In the genomic region with DNA sequence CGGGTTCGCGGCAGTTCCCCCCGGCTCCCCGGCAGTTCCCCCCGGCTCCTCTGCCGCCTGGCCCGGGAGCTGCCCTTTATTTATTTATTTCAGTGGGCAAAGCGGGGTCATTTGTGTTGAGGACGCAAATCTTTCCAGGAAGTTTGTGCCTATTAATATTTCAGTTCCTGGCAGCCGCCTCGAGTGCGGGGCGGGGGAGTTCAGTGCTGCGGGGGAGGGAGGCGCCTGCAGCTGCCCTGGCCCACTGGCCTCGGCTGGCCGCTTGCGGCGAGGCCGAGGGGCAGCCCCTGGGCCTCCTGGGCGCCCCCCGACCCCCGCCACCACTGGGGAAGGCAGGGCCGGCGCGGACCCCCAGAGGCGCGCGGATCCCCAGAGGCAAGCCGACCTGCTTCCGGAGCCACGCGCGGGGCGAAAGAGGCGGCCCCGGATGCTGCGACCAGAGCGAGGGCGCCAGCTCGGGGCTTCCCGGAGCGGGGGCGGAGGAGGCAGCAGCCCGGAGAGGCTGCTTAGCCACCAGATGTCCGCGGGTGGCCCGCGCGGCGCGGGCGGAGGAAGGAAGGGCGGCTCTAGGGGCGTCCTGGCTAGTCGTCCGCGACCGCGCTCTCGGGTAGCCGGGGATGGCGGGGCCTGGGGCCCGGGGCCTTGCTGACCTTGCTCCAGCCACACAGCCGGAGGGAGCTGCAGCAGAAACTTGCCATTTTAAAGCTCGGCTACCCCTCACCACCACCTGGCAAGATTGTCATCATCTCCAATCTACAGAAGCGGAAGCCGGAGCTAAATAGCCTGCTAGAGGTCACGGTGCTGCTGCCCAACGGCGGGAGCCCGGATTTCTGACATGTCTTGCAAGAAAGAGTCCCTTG, we compare ENCODE assay signal across 1 cellular context.
A peak's percentile ranks its signal among the peaks of the same experiment; 100 is the strongest.
TF ChIP-seq lines count a peak whose summit lies in the region.

No MANE protein-coding gene starts in this region.

TF ChIP-seq in K562, 482 proteins besides CTCF, POLR2A, EP300 and RAD21 (continued from another document and continues in another):
- TF ChIP-seq, protein P1, sequence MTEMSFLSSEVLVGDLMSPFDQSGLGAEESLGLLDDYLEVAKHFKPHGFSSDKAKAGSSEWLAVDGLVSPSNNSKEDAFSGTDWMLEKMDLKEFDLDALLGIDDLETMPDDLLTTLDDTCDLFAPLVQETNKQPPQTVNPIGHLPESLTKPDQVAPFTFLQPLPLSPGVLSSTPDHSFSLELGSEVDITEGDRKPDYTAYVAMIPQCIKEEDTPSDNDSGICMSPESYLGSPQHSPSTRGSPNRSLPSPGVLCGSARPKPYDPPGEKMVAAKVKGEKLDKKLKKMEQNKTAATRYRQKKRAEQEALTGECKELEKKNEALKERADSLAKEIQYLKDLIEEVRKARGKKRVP (CRISPR knock-in tag; IDR thresholded peaks at IDR 0.05), result no peak
- TF ChIP-seq SRSF9 (IDR thresholded peaks at IDR 0.05; ENCODE audit: borderline replicate concordance, low read depth, low read length) (no peak), EGR1 (conservative IDR thresholded peaks at IDR 0.05) (peak; percentile 96), CHD1 (IDR thresholded peaks at IDR 0.05; ENCODE audit: low read length) (no peak), CHD2 (IDR thresholded peaks at IDR 0.05; ENCODE audit: low read depth, low read length) (no peak), KLF16 (IDR thresholded peaks at IDR 0.05) (peak; percentile 60; the same call in 1 of the 2 replicates), SAP30 (IDR thresholded peaks at IDR 0.05; ENCODE audit: borderline replicate concordance, insufficient read depth, low read depth, low read length, poor library complexity, severe bottlenecking) (peak; percentile 48), ZKSCAN1 (IDR thresholded peaks at IDR 0.05; ENCODE audit: low read depth, low read length) (no peak), FOXP1 (CRISPR knock-in tag; IDR thresholded peaks at IDR 0.05) (no peak; the same call in 1 of the 2 replicates), THRAP3 (IDR thresholded peaks at IDR 0.05; ENCODE audit: borderline replicate concordance) (no peak), RUNX1 (IDR thresholded peaks at IDR 0.05; ENCODE audit: low read depth) (no peak), PTTG1 (tag; IDR thresholded peaks at IDR 0.05; ENCODE audit: low read depth) (no peak), CREBBP (IDR thresholded peaks at IDR 0.05; ENCODE audit: low read depth, low read length) (no peak), HDGF (IDR thresholded peaks at IDR 0.05) (no peak), ZNF583 (CRISPR knock-in tag; IDR thresholded peaks at IDR 0.05) (no peak), SMAD4 (CRISPR knock-in tag; conservative IDR thresholded peaks at IDR 0.05) (peak; percentile 54; the same call in 1 of the 2 replicates), SMAD2 (IDR thresholded peaks at IDR 0.05; ENCODE audit: low read depth, low read length) (no peak), GTF2E2 (tag; IDR thresholded peaks at IDR 0.05) (peak; percentile 81; the same call in 1 of the 2 replicates), NFIX (CRISPR knock-in tag; IDR thresholded peaks at IDR 0.05; ENCODE audit: low read depth) (no peak), MAFG (tag; conservative IDR thresholded peaks at IDR 0.05) (no peak), MAZ (CRISPR knock-in tag; conservative IDR thresholded peaks at IDR 0.05 in 1 of 2, IDR thresholded peaks at IDR 0.05 in 1 of 2) (peak; percentile 66 to 92; a peak in 3 of 4 replicates), ZNF347 (CRISPR knock-in tag; IDR thresholded peaks at IDR 0.05; ENCODE audit: low read depth) (no peak), NRF1 (conservative IDR thresholded peaks at IDR 0.05 in 1 of 2, IDR thresholded peaks at IDR 0.05 in 1 of 2) (no peak), XRCC4 (IDR thresholded peaks at IDR 0.05; ENCODE audit: extremely low read depth, insufficient read depth, insufficient read length) (no peak), CC2D1A (IDR thresholded peaks at IDR 0.05) (no peak), ELF2 (CRISPR knock-in tag; IDR thresholded peaks at IDR 0.05) (peak; percentile 36; the same call in 1 of the 2 replicates), SREBF2 (CRISPR knock-in tag; IDR thresholded peaks at IDR 0.05) (no peak), LEF1 (IDR thresholded peaks at IDR 0.05) (no peak), HOXB6 (CRISPR knock-in tag; IDR thresholded peaks at IDR 0.05; ENCODE audit: borderline replicate concordance) (no peak), CBFB (CRISPR knock-in tag; IDR thresholded peaks at IDR 0.05) (no peak), TBL1XR1 (IDR thresholded peaks at IDR 0.05; ENCODE audit: low read length in 2 of 2) (no peak), BMI1 (IDR thresholded peaks at IDR 0.05; ENCODE audit: low read length) (no peak)
- TF ChIP-seq, protein P2, sequence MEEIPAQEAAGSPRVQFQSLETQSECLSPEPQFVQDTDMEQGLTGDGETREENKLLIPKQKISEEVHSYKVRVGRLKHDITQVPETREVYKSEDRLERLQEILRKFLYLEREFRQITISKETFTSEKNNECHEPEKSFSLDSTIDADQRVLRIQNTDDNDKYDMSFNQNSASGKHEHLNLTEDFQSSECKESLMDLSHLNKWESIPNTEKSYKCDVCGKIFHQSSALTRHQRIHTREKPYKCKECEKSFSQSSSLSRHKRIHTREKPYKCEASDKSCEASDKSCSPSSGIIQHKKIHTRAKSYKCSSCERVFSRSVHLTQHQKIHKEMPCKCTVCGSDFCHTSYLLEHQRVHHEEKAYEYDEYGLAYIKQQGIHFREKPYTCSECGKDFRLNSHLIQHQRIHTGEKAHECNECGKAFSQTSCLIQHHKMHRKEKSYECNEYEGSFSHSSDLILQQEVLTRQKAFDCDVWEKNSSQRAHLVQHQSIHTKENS (CRISPR knock-in tag; IDR thresholded peaks at IDR 0.05), result no peak
- TF ChIP-seq, protein P3, sequence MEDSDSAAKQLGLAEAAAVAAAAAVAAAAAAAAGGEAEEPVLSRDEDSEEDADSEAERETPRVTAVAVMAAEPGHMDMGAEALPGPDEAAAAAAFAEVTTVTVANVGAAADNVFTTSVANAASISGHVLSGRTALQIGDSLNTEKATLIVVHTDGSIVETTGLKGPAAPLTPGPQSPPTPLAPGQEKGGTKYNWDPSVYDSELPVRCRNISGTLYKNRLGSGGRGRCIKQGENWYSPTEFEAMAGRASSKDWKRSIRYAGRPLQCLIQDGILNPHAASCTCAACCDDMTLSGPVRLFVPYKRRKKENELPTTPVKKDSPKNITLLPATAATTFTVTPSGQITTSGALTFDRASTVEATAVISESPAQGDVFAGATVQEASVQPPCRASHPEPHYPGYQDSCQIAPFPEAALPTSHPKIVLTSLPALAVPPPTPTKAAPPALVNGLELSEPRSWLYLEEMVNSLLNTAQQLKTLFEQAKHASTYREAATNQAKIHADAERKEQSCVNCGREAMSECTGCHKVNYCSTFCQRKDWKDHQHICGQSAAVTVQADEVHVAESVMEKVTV (CRISPR knock-in tag; IDR thresholded peaks at IDR 0.05), result no peak
- TF ChIP-seq, protein P4, sequence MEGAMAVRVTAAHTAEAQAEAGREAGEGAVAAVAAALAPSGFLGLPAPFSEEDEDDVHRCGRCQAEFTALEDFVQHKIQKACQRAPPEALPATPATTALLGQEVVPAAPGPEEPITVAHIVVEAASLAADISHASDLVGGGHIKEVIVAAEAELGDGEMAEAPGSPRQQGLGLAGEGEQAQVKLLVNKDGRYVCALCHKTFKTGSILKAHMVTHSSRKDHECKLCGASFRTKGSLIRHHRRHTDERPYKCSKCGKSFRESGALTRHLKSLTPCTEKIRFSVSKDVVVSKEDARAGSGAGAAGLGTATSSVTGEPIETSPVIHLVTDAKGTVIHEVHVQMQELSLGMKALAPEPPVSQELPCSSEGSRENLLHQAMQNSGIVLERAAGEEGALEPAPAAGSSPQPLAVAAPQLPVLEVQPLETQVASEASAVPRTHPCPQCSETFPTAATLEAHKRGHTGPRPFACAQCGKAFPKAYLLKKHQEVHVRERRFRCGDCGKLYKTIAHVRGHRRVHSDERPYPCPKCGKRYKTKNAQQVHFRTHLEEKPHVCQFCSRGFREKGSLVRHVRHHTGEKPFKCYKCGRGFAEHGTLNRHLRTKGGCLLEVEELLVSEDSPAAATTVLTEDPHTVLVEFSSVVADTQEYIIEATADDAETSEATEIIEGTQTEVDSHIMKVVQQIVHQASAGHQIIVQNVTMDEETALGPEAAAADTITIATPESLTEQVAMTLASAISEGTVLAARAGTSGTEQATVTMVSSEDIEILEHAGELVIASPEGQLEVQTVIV (CRISPR knock-in tag; IDR thresholded peaks at IDR 0.05; ENCODE audit: borderline replicate concordance), result no peak
- TF ChIP-seq, protein P5, sequence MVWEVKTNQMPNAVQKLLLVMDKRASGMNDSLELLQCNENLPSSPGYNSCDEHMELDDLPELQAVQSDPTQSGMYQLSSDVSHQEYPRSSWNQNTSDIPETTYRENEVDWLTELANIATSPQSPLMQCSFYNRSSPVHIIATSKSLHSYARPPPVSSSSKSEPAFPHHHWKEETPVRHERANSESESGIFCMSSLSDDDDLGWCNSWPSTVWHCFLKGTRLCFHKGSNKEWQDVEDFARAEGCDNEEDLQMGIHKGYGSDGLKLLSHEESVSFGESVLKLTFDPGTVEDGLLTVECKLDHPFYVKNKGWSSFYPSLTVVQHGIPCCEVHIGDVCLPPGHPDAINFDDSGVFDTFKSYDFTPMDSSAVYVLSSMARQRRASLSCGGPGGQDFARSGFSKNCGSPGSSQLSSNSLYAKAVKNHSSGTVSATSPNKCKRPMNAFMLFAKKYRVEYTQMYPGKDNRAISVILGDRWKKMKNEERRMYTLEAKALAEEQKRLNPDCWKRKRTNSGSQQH (CRISPR knock-in tag; IDR thresholded peaks at IDR 0.05), result no peak
- TF ChIP-seq, protein P6, sequence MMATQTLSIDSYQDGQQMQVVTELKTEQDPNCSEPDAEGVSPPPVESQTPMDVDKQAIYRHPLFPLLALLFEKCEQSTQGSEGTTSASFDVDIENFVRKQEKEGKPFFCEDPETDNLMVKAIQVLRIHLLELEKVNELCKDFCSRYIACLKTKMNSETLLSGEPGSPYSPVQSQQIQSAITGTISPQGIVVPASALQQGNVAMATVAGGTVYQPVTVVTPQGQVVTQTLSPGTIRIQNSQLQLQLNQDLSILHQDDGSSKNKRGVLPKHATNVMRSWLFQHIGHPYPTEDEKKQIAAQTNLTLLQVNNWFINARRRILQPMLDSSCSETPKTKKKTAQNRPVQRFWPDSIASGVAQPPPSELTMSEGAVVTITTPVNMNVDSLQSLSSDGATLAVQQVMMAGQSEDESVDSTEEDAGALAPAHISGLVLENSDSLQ (IDR thresholded peaks at IDR 0.05), result no peak
- TF ChIP-seq, protein P7, sequence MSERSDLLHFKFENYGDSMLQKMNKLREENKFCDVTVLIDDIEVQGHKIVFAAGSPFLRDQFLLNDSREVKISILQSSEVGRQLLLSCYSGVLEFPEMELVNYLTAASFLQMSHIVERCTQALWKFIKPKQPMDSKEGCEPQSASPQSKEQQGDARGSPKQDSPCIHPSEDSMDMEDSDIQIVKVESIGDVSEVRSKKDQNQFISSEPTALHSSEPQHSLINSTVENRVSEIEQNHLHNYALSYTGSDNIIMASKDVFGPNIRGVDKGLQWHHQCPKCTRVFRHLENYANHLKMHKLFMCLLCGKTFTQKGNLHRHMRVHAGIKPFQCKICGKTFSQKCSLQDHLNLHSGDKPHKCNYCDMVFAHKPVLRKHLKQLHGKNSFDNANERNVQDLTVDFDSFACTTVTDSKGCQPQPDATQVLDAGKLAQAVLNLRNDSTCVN (CRISPR knock-in tag; IDR thresholded peaks at IDR 0.05), result no peak
- TF ChIP-seq, protein P8, sequence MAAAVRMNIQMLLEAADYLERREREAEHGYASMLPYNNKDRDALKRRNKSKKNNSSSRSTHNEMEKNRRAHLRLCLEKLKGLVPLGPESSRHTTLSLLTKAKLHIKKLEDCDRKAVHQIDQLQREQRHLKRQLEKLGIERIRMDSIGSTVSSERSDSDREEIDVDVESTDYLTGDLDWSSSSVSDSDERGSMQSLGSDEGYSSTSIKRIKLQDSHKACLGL (CRISPR knock-in tag; IDR thresholded peaks at IDR 0.05; ENCODE audit: borderline replicate concordance, poor library complexity, severe bottlenecking), result no peak
- TF ChIP-seq, protein P9, sequence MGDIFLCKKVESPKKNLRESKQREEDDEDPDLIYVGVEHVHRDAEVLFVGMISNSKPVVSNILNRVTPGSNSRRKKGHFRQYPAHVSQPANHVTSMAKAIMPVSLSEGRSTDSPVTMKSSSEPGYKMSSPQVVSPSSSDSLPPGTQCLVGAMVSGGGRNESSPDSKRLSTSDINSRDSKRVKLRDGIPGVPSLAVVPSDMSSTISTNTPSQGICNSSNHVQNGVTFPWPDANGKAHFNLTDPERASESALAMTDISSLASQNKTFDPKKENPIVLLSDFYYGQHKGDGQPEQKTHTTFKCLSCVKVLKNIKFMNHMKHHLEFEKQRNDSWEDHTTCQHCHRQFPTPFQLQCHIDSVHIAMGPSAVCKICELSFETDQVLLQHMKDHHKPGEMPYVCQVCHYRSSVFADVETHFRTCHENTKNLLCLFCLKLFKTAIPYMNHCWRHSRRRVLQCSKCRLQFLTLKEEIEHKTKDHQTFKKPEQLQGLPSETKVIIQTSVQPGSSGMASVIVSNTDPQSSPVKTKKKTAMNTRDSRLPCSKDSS (IDR thresholded peaks at IDR 0.05; ENCODE audit: low read depth, partially characterized antibody), result no peak
- TF ChIP-seq, protein P10, sequence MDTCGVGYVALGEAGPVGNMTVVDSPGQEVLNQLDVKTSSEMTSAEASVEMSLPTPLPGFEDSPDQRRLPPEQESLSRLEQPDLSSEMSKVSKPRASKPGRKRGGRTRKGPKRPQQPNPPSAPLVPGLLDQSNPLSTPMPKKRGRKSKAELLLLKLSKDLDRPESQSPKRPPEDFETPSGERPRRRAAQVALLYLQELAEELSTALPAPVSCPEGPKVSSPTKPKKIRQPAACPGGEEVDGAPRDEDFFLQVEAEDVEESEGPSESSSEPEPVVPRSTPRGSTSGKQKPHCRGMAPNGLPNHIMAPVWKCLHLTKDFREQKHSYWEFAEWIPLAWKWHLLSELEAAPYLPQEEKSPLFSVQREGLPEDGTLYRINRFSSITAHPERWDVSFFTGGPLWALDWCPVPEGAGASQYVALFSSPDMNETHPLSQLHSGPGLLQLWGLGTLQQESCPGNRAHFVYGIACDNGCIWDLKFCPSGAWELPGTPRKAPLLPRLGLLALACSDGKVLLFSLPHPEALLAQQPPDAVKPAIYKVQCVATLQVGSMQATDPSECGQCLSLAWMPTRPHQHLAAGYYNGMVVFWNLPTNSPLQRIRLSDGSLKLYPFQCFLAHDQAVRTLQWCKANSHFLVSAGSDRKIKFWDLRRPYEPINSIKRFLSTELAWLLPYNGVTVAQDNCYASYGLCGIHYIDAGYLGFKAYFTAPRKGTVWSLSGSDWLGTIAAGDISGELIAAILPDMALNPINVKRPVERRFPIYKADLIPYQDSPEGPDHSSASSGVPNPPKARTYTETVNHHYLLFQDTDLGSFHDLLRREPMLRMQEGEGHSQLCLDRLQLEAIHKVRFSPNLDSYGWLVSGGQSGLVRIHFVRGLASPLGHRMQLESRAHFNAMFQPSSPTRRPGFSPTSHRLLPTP (IDR thresholded peaks at IDR 0.05; ENCODE audit: borderline replicate concordance, extremely low read depth, insufficient read length), result no peak
- TF ChIP-seq, protein P11, sequence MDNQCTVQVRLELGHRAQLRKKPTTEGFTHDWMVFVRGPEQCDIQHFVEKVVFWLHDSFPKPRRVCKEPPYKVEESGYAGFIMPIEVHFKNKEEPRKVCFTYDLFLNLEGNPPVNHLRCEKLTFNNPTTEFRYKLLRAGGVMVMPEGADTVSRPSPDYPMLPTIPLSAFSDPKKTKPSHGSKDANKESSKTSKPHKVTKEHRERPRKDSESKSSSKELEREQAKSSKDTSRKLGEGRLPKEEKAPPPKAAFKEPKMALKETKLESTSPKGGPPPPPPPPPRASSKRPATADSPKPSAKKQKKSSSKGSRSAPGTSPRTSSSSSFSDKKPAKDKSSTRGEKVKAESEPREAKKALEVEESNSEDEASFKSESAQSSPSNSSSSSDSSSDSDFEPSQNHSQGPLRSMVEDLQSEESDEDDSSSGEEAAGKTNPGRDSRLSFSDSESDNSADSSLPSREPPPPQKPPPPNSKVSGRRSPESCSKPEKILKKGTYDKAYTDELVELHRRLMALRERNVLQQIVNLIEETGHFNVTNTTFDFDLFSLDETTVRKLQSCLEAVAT (IDR thresholded peaks at IDR 0.05), result peak; percentile 16 to 47; a peak in 1 of 4 replicates
